ENCODE assay signal across 1 cellular context in the genomic region with DNA sequence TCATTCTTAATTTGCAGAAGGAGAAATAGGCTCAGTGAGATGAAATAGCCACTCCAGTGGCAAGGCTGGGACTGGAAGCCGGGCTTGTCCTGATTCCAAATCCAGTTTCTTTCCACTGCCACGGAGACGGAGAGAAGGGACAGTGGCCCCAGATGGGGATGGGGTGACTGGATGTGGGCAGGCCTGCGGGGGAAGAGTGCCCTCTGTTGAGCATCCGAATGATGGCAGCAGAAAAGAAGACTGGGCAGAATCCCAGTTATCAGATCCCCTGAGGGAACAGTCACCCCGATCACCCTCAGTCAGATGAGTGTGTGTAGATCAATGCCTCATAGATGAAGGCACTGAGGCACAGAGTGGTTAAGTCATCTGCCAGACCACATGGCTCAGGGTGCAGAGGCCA.
TF ChIP-seq lines count a peak whose summit lies in the region.

No MANE protein-coding gene starts in this region.

TF ChIP-seq in HepG2, 621 proteins besides CTCF, POLR2A, EP300 and RAD21:
- TF ChIP-seq STAG1 (CRISPR knock-in tag; IDR thresholded peaks at IDR 0.05) = peak; percentile 40
